22 cellular contexts compared by ENCODE assay signal in the genomic region with DNA sequence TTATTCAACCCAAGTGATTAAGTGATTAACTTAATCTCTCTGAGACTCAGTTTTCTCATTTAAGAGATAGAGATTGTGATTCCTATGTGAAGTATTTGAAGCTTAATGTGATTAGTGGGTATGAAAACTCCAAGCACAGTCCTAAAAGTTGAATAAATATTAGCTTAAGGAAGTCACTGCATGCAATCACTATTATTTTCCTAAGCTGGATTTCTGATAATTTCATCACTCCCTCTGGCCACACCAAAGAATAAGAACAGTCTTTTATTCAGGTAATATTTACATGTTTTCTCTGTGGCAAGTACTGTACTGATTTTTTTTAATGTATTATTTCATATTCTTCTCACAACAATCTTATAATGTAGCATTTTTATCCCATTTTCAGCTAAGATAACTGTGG.
"Had no signal": no experiment of that assay in that cellular context is flagged by ENCODE, and none has a peak within 500 bp of the region (broad histone marks: within the 10 kb centered on the region; RNA-seq: fewer than 3 reads in every experiment).

No MANE protein-coding gene starts in this region.

- H3K27me3 Mint-ChIP-seq: stimulated activated naive CD8-positive, alpha-beta T cell treated with anti-CD3 and anti-CD28 coated beads, Interleukin-15, Interleukin-2, amounts not matched to agents 100 ng/mL and 50 ng/mL, for 24 hours; T-cell had no signal

- DNase-seq: activated CD4-positive, alpha-beta T cell treated with anti-CD3 and anti-CD28 coated beads, Interleukin-2, amount 50 U/mL, for 1 hour; activated gamma-delta T cell treated with Interleukin-2 at 50 U/mL for 16 hours; activated T-cell treated with anti-CD3 and anti-CD28 coated beads for 4 hours; adrenal gland; gastrocnemius medialis; heart left ventricle; kidney; left lung; mammary epithelial cell; midbrain; nucleus accumbens; posterior cingulate gyrus; T-cell; T-helper 9 cell had no signal

- H3K4me1 ChIP-seq: tibial nerve had no signal

- H3K4me3 ChIP-seq: adrenal gland, cardiac muscle cell, gastrocnemius medialis, heart left ventricle, left lung, tibial nerve had no signal

- H3K4me3 Mint-ChIP-seq: activated T-helper 1 cell treated with anti-CD3 and anti-CD28 coated beads, Interleukin-12 subunit alpha, Interleukin-12 subunit beta, Interleukin-2, Interleukin-4 antibody, amounts not matched to agents 30 ng/mL and 10 ng/mL and 1 ng/mL, durations not matched to agents 14 hours and 24 hours and 36 hours; nephron; stimulated activated naive CD8-positive, alpha-beta T cell treated with anti-CD3 and anti-CD28 coated beads, Interleukin-15, Interleukin-2, amounts not matched to agents 100 ng/mL and 50 ng/mL, for 24 hours; T-cell had no signal

- H3K4me1 Mint-ChIP-seq: nephron had no signal

- ATAC-seq: activated naive CD4-positive, alpha-beta T cell treated with anti-CD3 and anti-CD28 coated beads, Interleukin-2, amount 50 U/mL, for 72 hours; gastrocnemius medialis; heart left ventricle; left lung; T-cell had no signal

- H3K27me3 ChIP-seq: adrenal gland, cardiac muscle cell, gastrocnemius medialis, heart left ventricle, left lung, tibial nerve had no signal

- H3K27ac ChIP-seq: adrenal gland, cardiac muscle cell, gastrocnemius medialis, heart left ventricle, left lung, tibial nerve had no signal

- H3K36me3 ChIP-seq: cardiac muscle cell had no signal

- FAIRE-seq: astrocyte, kidney, urothelium cell line had no signal

- H3K27ac Mint-ChIP-seq: activated naive CD4-positive, alpha-beta T cell treated with anti-CD3 and anti-CD28 coated beads, Interleukin-2, amount 50 U/mL, for 72 hours; activated T-helper 1 cell treated with anti-CD3 and anti-CD28 coated beads, Interleukin-12 subunit alpha, Interleukin-12 subunit beta, Interleukin-2, Interleukin-4 antibody, amounts not matched to agents 30 ng/mL and 10 ng/mL and 1 ng/mL, durations not matched to agents 14 hours and 24 hours and 36 hours; nephron; stimulated activated naive CD8-positive, alpha-beta T cell treated with anti-CD3 and anti-CD28 coated beads, Interleukin-15, Interleukin-2, amounts not matched to agents 100 ng/mL and 50 ng/mL, for 24 hours; T-cell had no signal
